Comparison of ENCODE assay signal across 6 cellular contexts in the genomic region with DNA sequence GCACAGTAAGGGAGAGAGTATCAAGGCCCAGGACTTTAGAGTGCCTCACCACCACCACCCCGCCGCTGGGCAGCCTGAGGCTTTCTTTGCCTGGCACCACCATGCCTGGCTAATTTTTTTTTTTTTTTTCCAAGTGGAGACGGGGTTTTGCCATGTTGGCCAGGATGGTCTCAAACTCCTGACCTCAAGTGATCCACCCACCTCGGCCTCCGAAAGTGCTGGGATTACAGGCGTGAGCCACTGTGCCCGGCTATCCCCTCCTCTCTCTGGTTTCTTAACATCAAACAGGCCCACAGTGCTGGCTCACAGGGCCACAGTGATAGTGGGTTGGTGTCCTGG. TPM values are rescaled to one million over a fixed set of nuclear protein-coding genes. Genes with fewer than 3 reads are reported as not detected.
DNase-seq lines count a peak whose midpoint lies in the region; ATAC-seq, FAIRE-seq and TF ChIP-seq lines count a peak whose summit lies in the region.
"Not testable (repeated sequence)": the region's sequence is repeated elsewhere in the genome, so short reads cannot be mapped to it uniquely, and the experiment has no call there.

No MANE protein-coding gene starts in this region.

- POLR2A ChIA-PET in activated CD4-positive, alpha-beta T cell treated with anti-CD3 and anti-CD28 coated beads, Interleukin-2, amount 10 ng/mL, durations not matched to agents 7 days and 5 days (lab: Charles Lee) = interaction anchor here (0.6 to 0.9 kb wide), 2 partner anchors 13 to 21 kb away, joined by 3 to 4 read pairs; no protein-coding TSS in a partner anchor

- peak overlapping the region; percentile 90 for H3K27ac Mint-ChIP-seq in activated CD4-positive, alpha-beta T cell treated with anti-CD3 and anti-CD28 coated beads, Interleukin-2, amount 10 ng/mL, durations not matched to agents 7 days and 5 days
- peak overlapping the region; percentile 90 for H3K27ac Mint-ChIP-seq in central memory CD8-positive, alpha-beta T cell (ENCODE audit: low read depth)
- peak overlapping the region; percentile 96 to 99 (median 98) for H3K27ac Mint-ChIP-seq in immature natural killer cell

- not testable (repeated sequence) for H3K27me3 Mint-ChIP-seq in activated CD4-positive, alpha-beta T cell treated with anti-CD3 and anti-CD28 coated beads, Interleukin-2, amount 10 ng/mL, durations not matched to agents 7 days and 5 days; central memory CD8-positive, alpha-beta T cell; immature natural killer cell (ENCODE audit: low read depth in 3 of 3)

- intact Hi-C loops in pancreas (cut with DNase I) = not testable (repeated sequence)

- TF ChIP-seq CTCF in pancreas (IDR thresholded peaks at IDR 0.05) = not testable (repeated sequence)

- H3K4me1 ChIP-seq in pancreas; urinary bladder (ENCODE audit: insufficient read depth): not testable (repeated sequence)

- not testable (repeated sequence) for H3K27me3 ChIP-seq in pancreas

- H3K4me3 Mint-ChIP-seq in activated CD4-positive, alpha-beta T cell treated with anti-CD3 and anti-CD28 coated beads, Interleukin-2, amount 10 ng/mL, durations not matched to agents 7 days and 5 days = peak overlapping the region; percentile 82
- H3K4me3 Mint-ChIP-seq in central memory CD8-positive, alpha-beta T cell = peak overlapping the region; percentile 68
- H3K4me3 Mint-ChIP-seq in immature natural killer cell = peak overlapping the region; percentile 80 to 89 (median 84)

- H3K4me3 ChIP-seq in pancreas = peak overlapping the region in 1 of 4 donors; percentile 13
- not testable (repeated sequence) for H3K4me3 ChIP-seq in urinary bladder (ENCODE audit: low read depth, low read length)

- not testable (repeated sequence) for H3K9me3 Mint-ChIP-seq in activated CD4-positive, alpha-beta T cell treated with anti-CD3 and anti-CD28 coated beads, Interleukin-2, amount 10 ng/mL, durations not matched to agents 7 days and 5 days; central memory CD8-positive, alpha-beta T cell; immature natural killer cell

- CTCF ChIA-PET in activated CD4-positive, alpha-beta T cell treated with anti-CD3 and anti-CD28 coated beads, Interleukin-2, amount 10 ng/mL, durations not matched to agents 7 days and 5 days (lab: Charles Lee) = interaction anchor here (0.6 to 2.8 kb wide), 2 partner anchors 10 to 193 kb away, joined by 3 to 5 read pairs; no protein-coding TSS in a partner anchor

- peak; percentile 17 for ATAC-seq in GM21723 (IDR thresholded peaks at IDR 0.05; ENCODE audit: unreplicated experiment)
- ATAC-seq in central memory CD8-positive, alpha-beta T cell (replicated peaks; ENCODE audit: extremely low read depth, poor library complexity, severe bottlenecking); pancreas: not testable (repeated sequence)

- not testable (repeated sequence) for H3K9me3 ChIP-seq in pancreas

- not testable (repeated sequence) for H3K36me3 ChIP-seq in pancreas; urinary bladder (ENCODE audit: insufficient read depth)

- WGBS in pancreas, 2 donors = 83 to 88% methylated on average over 7 of the region's 7 CpGs
- WGBS in urinary bladder = 34% methylated on average over 7 of the region's 7 CpGs

- H3K36me3 Mint-ChIP-seq in activated CD4-positive, alpha-beta T cell treated with anti-CD3 and anti-CD28 coated beads, Interleukin-2, amount 10 ng/mL, durations not matched to agents 7 days and 5 days (ENCODE audit: low read depth) = peaks cover 53% of the 10 kb centered on the region
- peaks cover 62% of the 10 kb centered on the region for H3K36me3 Mint-ChIP-seq in central memory CD8-positive, alpha-beta T cell (ENCODE audit: insufficient read depth)
- H3K36me3 Mint-ChIP-seq in immature natural killer cell = peaks cover 0 to 10% (median 8%) of the 10 kb centered on the region in 3 donors

- FAIRE-seq in pancreas (lab: Jason Lieb, UNC) = not testable (repeated sequence)

- H3K4me1 Mint-ChIP-seq in activated CD4-positive, alpha-beta T cell treated with anti-CD3 and anti-CD28 coated beads, Interleukin-2, amount 10 ng/mL, durations not matched to agents 7 days and 5 days = peaks cover 60% of the 10 kb centered on the region
- peaks cover 60% of the 10 kb centered on the region for H3K4me1 Mint-ChIP-seq in central memory CD8-positive, alpha-beta T cell
- H3K4me1 Mint-ChIP-seq in immature natural killer cell = peaks cover 56 to 59% of the 10 kb centered on the region in 2 donors

- not testable (repeated sequence) for DNase-seq in activated CD4-positive, alpha-beta T cell treated with anti-CD3 and anti-CD28 coated beads, Interleukin-2, amount 10 ng/mL, durations not matched to agents 7 days and 5 days; central memory CD8-positive, alpha-beta T cell (ENCODE audit: low spot score in 2 of 2); pancreas
- DNase-seq in immature natural killer cell = peak in 1 of 3 donors; percentile 22

- H3K27ac ChIP-seq in pancreas (peak overlapping the region in 3 of 4 donors; percentile 5 to 53 (median 48)), urinary bladder (ENCODE audit: low read depth) (peak overlapping the region; percentile 82)

RNA-seq across cellular contexts. Expression of a gene that starts 5.1 kb away (rescaled TPM):
- total RNA-seq in activated CD4-positive, alpha-beta T cell treated with anti-CD3 and anti-CD28 coated beads, Interleukin-2, amount 10 ng/mL, durations not matched to agents 7 days and 5 days = 100 to 1,000 TPM; 361 to 399 TPM
- polyA plus RNA-seq in immature natural killer cell = 100 to 1,000 TPM; 582 to 834 (median 626) TPM
- 10 to 100 TPM; 14.4 to 70.4 (median 29.6) TPM for total RNA-seq in pancreas
- 10 to 100 TPM; 50.3 to 59.6 TPM for polyA plus RNA-seq in pancreas
- total RNA-seq in urinary bladder = 84.4 TPM
- polyA plus RNA-seq in urinary bladder = 184 TPM

RNA-seq across cellular contexts. Expression of a gene that starts 28.7 kb away (rescaled TPM):
- total RNA-seq in activated CD4-positive, alpha-beta T cell treated with anti-CD3 and anti-CD28 coated beads, Interleukin-2, amount 10 ng/mL, durations not matched to agents 7 days and 5 days = 10 to 100 TPM; 81.4 to 81.9 TPM
- 10 to 100 TPM; 20.7 to 43.3 (median 30.0) TPM for polyA plus RNA-seq in immature natural killer cell
- total RNA-seq in pancreas = 10 to 100 TPM; 27.8 to 53.7 (median 38.2) TPM
- polyA plus RNA-seq in pancreas = 10 to 100 TPM; 46.7 to 84.6 TPM
- total RNA-seq in urinary bladder = 11.4 TPM
- 215 TPM for polyA plus RNA-seq in urinary bladder

RNA-seq across cellular contexts. Expression of a gene that starts 29.1 kb away (rescaled TPM):
- total RNA-seq in activated CD4-positive, alpha-beta T cell treated with anti-CD3 and anti-CD28 coated beads, Interleukin-2, amount 10 ng/mL, durations not matched to agents 7 days and 5 days = 100 to 1,000 TPM in 1 of 2 experiments, 10 to 100 TPM in 1; 94.2 to 115 TPM
- polyA plus RNA-seq in immature natural killer cell = 100 to 1,000 TPM; 265 to 362 (median 279) TPM
- 10 to 100 TPM; 26.8 to 44.7 (median 28.9) TPM for total RNA-seq in pancreas
- polyA plus RNA-seq in pancreas = 10 to 100 TPM; 65.7 to 71.7 TPM
- total RNA-seq in urinary bladder = 43.8 TPM
- polyA plus RNA-seq in urinary bladder = 84.2 TPM

RNA-seq across cellular contexts. Expression of a gene that starts 54.0 kb away (rescaled TPM):
- 10 to 100 TPM; 51.9 to 56.8 TPM for total RNA-seq in activated CD4-positive, alpha-beta T cell treated with anti-CD3 and anti-CD28 coated beads, Interleukin-2, amount 10 ng/mL, durations not matched to agents 7 days and 5 days
- polyA plus RNA-seq in immature natural killer cell (10 to 100 TPM; 26.6 to 49.2 (median 39.5) TPM), pancreas (10 to 100 TPM; 65.2 to 90.9 TPM), urinary bladder (99.2 TPM)
- total RNA-seq in pancreas (10 to 100 TPM; 32.8 to 80.5 (median 54.7) TPM), urinary bladder (68.9 TPM)

RNA-seq across cellular contexts. Expression of a gene that starts 58.9 kb away (rescaled TPM):
- 1 to 10 TPM; 5.7 to 8.6 TPM for total RNA-seq in activated CD4-positive, alpha-beta T cell treated with anti-CD3 and anti-CD28 coated beads, Interleukin-2, amount 10 ng/mL, durations not matched to agents 7 days and 5 days
- polyA plus RNA-seq in immature natural killer cell (1 to 10 TPM in 2 of 3 donors, under 1 TPM in 1; 0.83 to 3.7 (median 1.4) TPM), pancreas (1 to 10 TPM; 3.9 to 4.0 TPM), urinary bladder (5.8 TPM)
- total RNA-seq in pancreas (1 to 10 TPM; 1.4 to 3.6 (median 2.3) TPM), urinary bladder (4.3 TPM)
